In genomic region chr3:111989061-111989678, GRCh38 we compare ENCODE assay signal across 9 cellular contexts. TPM values are rescaled to one million over a fixed set of nuclear protein-coding genes. Genes with fewer than 3 reads are reported as not detected.
DNase-seq lines count a peak whose midpoint lies in the region; ATAC-seq, FAIRE-seq and TF ChIP-seq lines count a peak whose summit lies in the region.
"Had no signal": no experiment of that assay in that cellular context is flagged by ENCODE, and none has a peak within 500 bp of the region (broad histone marks: within the 10 kb centered on the region; RNA-seq: fewer than 3 reads in every experiment).

No MANE protein-coding gene starts in this region.

- no peak overlapping the region for H4K8ac ChIP-seq in neuronal stem cell (ENCODE audit: low read depth, low read length)

- H3K27ac ChIP-seq in heart left ventricle (no peak overlapping the region), small intestine (ENCODE audit: low read depth in 1 of 2, low read length in 1 of 2) (no peak overlapping the region), neuronal stem cell (replicated peaks; ENCODE audit: low read length) (no peak overlapping the region)

- H3K27me3 ChIP-seq in heart left ventricle, result no peaks in the 10 kb centered on the region
- H3K27me3 ChIP-seq in small intestine (ENCODE audit: control insufficient read depth in 2 of 2, insufficient read depth in 2 of 2, low read length in 2 of 2), result no peaks in the 10 kb centered on the region
- no peaks in the 10 kb centered on the region for H3K27me3 ChIP-seq in neuronal stem cell (ENCODE audit: control insufficient read depth in 3 of 3, insufficient read depth in 3 of 3, low read depth in 1 of 3, low read length in 3 of 3)

- peak; percentile 50 for TF ChIP-seq CTCF in WI38 (IDR thresholded peaks at IDR 0.05; ENCODE audit: low read depth, low read length)
- TF ChIP-seq CTCF in heart left ventricle (IDR thresholded peaks at IDR 0.05), result peak; percentile 47 to 81 (median 62)

- TF ChIP-seq POLR2A in heart left ventricle (IDR thresholded peaks at IDR 0.05), result no peak

- no peak overlapping the region for H3K23ac ChIP-seq in neuronal stem cell (ENCODE audit: low read depth, low read length, poor library complexity)

- H3K14ac ChIP-seq in neuronal stem cell (ENCODE audit: low read length), result no peak overlapping the region

- H2AK5ac ChIP-seq in neuronal stem cell (ENCODE audit: low read depth, low read length), result no peak overlapping the region

- no peak overlapping the region for H2BK15ac ChIP-seq in neuronal stem cell (ENCODE audit: low read length)

- intact Hi-C loops in heart left ventricle (cut with DNase I), result loop anchor here in 6 of 10 donors (1.0 to 5.0 kb wide), 5 partner anchors 24 to 54 kb away; no protein-coding TSS in a partner anchor

- H3K9me3 ChIP-seq in heart left ventricle, result no peaks in the 10 kb centered on the region
- no peaks in the 10 kb centered on the region for H3K9me3 ChIP-seq in small intestine (ENCODE audit: control insufficient read depth, low read depth)
- H3K9me3 ChIP-seq in neuronal stem cell (replicated peaks in 1 of 2; ENCODE audit: control insufficient read depth in 2 of 2, insufficient read depth in 1 of 2, low read depth in 1 of 2, low read length in 2 of 2), result peaks cover 0 to 17% of the 10 kb centered on the region in 2 donors

- H2BK5ac ChIP-seq in neuronal stem cell (ENCODE audit: low read length), result no peak overlapping the region

- H3K18ac ChIP-seq in neuronal stem cell (ENCODE audit: low read length), result no peak overlapping the region

- peaks cover 0 to 78% (median 62%) of the 10 kb centered on the region in 9 donors for H3K36me3 ChIP-seq in heart left ventricle
- H3K36me3 ChIP-seq in small intestine (ENCODE audit: control insufficient read depth in 2 of 2, insufficient read depth in 2 of 2, low read length in 2 of 2), result peaks cover 4 to 5% of the 10 kb centered on the region in 2 donors
- H3K36me3 ChIP-seq in neuronal stem cell (replicated peaks in 1 of 2; ENCODE audit: control insufficient read depth in 2 of 2, insufficient read depth in 2 of 2, low read length in 2 of 2), result peaks cover 12 to 93% of the 10 kb centered on the region in 2 donors

- H3K9ac ChIP-seq in neuronal stem cell (ENCODE audit: low read depth, low read length, poor library complexity), result no peak overlapping the region

- H3K79me1 ChIP-seq in neuronal stem cell (ENCODE audit: low read depth, low read length), result no peaks in the 10 kb centered on the region

- H3K4me3 ChIP-seq in WI38 (ENCODE audit: low read depth, low read length), result no peak overlapping the region
- H3K4me3 ChIP-seq in heart left ventricle, result no peak overlapping the region
- H3K4me3 ChIP-seq in small intestine (ENCODE audit: low read depth in 1 of 2, low read length in 2 of 2), result no peak overlapping the region
- no peak overlapping the region for H3K4me3 ChIP-seq in neuronal stem cell (ENCODE audit: low read length in 2 of 2)

- 57 to 66% (median 58%) methylated on average over 3 of the region's 3 CpGs for WGBS in heart left ventricle, 4 donors
- 56 to 66% (median 57%) methylated on average over 3 of the region's 3 CpGs for WGBS in small intestine, 3 donors
- WGBS in neuronal stem cell (ENCODE audit: extremely low coverage in 2 of 2, insufficient read length in 2 of 2, insufficient replicate concordance in 1 of 2), 2 donors, result no CpG with 5 or more reads among the region's 3 CpGs

- no peak overlapping the region for H2BK120ac ChIP-seq in neuronal stem cell (ENCODE audit: low read depth, low read length)

- H2BK12ac ChIP-seq in neuronal stem cell (ENCODE audit: low read length), result no peak overlapping the region

- no peak overlapping the region for H4K91ac ChIP-seq in neuronal stem cell (ENCODE audit: low read depth, low read length, poor library complexity)

- peak; percentile 90 for ATAC-seq in GM18517 (IDR thresholded peaks at IDR 0.05; ENCODE audit: unreplicated experiment)
- peak; percentile 94 for ATAC-seq in HG02938 (IDR thresholded peaks at IDR 0.05; ENCODE audit: unreplicated experiment)
- ATAC-seq in heart left ventricle, result peak; percentile 51 to 85 (median 70)

- H3K4me2 ChIP-seq in neuronal stem cell (ENCODE audit: insufficient read depth, low read length, poor library complexity, severe bottlenecking), result no peak overlapping the region

- H3K4me1 ChIP-seq in heart left ventricle (peaks cover 0 to 6% (median 0%) of the 10 kb centered on the region in 12 donors), small intestine (ENCODE audit: control insufficient read depth in 2 of 2, insufficient read depth in 1 of 2, low read depth in 1 of 2, low read length in 1 of 2) (no peaks in the 10 kb centered on the region), neuronal stem cell (ENCODE audit: control insufficient read depth in 2 of 2, insufficient read depth in 1 of 2, low read depth in 1 of 2, low read length in 2 of 2) (peaks cover 5 to 16% of the 10 kb centered on the region in 2 donors)

- FAIRE-seq in small intestine (lab: Jason Lieb, UNC), result peak; percentile 83

- no peak overlapping the region for H2AFZ ChIP-seq in neuronal stem cell (ENCODE audit: low read length)

- H3K4ac ChIP-seq in neuronal stem cell (ENCODE audit: low read length), result no peak overlapping the region

- peak; percentile 80 for DNase-seq in Ammon's horn (ENCODE audit: low spot score)
- peak; percentile 52 for DNase-seq in NCI-H1694 (lab: John Stamatoyannopoulos, UW)
- no peak for DNase-seq in heart left ventricle
- DNase-seq in small intestine, result peak; percentile 69
- DNase-seq in neuronal stem cell (ENCODE audit: low spot score), result no peak

RNA-seq across cellular contexts. Expression of gene TAGLN3, which starts 9.6 kb away (rescaled TPM):
- total RNA-seq in heart left ventricle, result 1 to 10 TPM in 1 of 9 donors, under 1 TPM in 4, not detected in 4; 0.66 to 1.7 (median 0.86) TPM
- polyA plus RNA-seq in heart left ventricle, result under 1 TPM; 0.25 to 0.38 TPM
- polyA plus RNA-seq in small intestine, result 1 to 10 TPM in 1 of 3 donors, not detected in 2; 2.7 TPM
- 57.1 TPM for polyA plus RNA-seq in neuronal stem cell (2013, experiment 1 of 2)
- polyA plus RNA-seq in neuronal stem cell (2013, experiment 2 of 2), result 53.3 TPM
- polyA plus RNA-seq: IgD-negative memory B cell had no signal

RNA-seq across cellular contexts. Expression of gene ABHD10, which starts 10.3 kb away (rescaled TPM):
- 10 to 100 TPM; 26.5 to 50.1 (median 41.8) TPM for total RNA-seq in heart left ventricle
- polyA plus RNA-seq in heart left ventricle, result 10 to 100 TPM; 13.5 to 40.0 TPM
- polyA plus RNA-seq in small intestine, result 10 to 100 TPM in 2 of 3 donors, 1 to 10 TPM in 1; 10.0 to 19.6 (median 11.0) TPM
- polyA plus RNA-seq in neuronal stem cell (2013, experiment 1 of 2), result 26.8 TPM
- polyA plus RNA-seq in neuronal stem cell (2013, experiment 2 of 2), result 26.8 TPM

RNA-seq across cellular contexts. Expression of gene TMPRSS7, which starts 45.4 kb away (rescaled TPM):
- not detected for total RNA-seq in heart left ventricle
- not detected for polyA plus RNA-seq in heart left ventricle
- under 1 TPM in 2 of 3 donors, not detected in 1; 0.22 to 0.81 TPM for polyA plus RNA-seq in small intestine
- 0.04 TPM for polyA plus RNA-seq in neuronal stem cell (2013, experiment 1 of 2)
- 0.03 TPM for polyA plus RNA-seq in neuronal stem cell (2013, experiment 2 of 2)
- polyA plus RNA-seq: IgD-negative memory B cell had no signal

Comparison
In these comparisons a context has a peak if more than half of its experiments do, and no peak if none do; other contexts are left out.
1. DNase-seq: peak in Ammon's horn (single experiment), NCI-H1694 (single experiment) and small intestine (single experiment); none in heart left ventricle (0 of 5) and neuronal stem cell (single experiment).
2. Peak in every context shown above with its lines, with median percentiles within 50 percentile points of each other: ATAC-seq.